Comparison of ENCODE assay signal across 1 cellular context in the genomic region with DNA sequence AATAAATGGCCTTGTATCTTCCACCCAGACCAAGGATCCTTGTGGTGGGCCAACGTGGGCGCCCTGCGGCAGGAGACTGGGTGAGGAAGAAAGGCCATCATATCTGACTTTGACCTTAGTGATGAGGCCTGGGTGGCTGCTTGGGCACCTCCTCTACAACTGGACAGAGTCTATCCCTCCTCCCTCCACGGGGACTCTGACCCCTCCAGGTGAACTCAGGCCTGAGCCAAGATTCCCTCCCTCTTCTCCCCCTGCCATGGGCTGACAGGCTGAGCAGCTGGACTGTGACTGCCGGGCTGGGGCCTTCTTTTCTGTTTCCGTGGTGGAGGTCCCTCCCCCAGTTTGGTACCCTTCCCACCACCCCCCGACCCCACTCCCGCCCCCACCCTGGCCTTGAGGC.
TF ChIP-seq lines count a peak whose summit lies in the region.

No MANE protein-coding gene starts in this region.

TF ChIP-seq in HepG2, 621 proteins besides CTCF, POLR2A, EP300 and RAD21 (continued from another document and continues in another):
- TF ChIP-seq ZNF747 (CRISPR knock-in tag; IDR thresholded peaks at IDR 0.05; ENCODE audit: borderline replicate concordance) (no peak), SP5 (CRISPR knock-in tag; IDR thresholded peaks at IDR 0.05; ENCODE audit: borderline replicate concordance, low read depth) (peak; percentile 60; the same call in 1 of the 2 replicates), RFXANK (CRISPR knock-in tag; IDR thresholded peaks at IDR 0.05) (no peak), NONO (IDR thresholded peaks at IDR 0.05) (no peak), NONO (CRISPR knock-in tag; conservative IDR thresholded peaks at IDR 0.05) (0 out of 2 replicates have a peak, but pooled peaks have one; percentile 41), FIP1L1 (IDR thresholded peaks at IDR 0.05; ENCODE audit: borderline replicate concordance, insufficient read depth, low read depth, low read length) (no peak), NR2F6 (IDR thresholded peaks at IDR 0.05) (0 out of 2 replicates have a peak, but pooled peaks have one; percentile 48), NR2F6 (CRISPR knock-in tag; IDR thresholded peaks at IDR 0.05) (peak; percentile 78), THAP7 (CRISPR knock-in tag; IDR thresholded peaks at IDR 0.05) (no peak), BATF2 (CRISPR knock-in tag; IDR thresholded peaks at IDR 0.05) (no peak), SIN3A (IDR thresholded peaks at IDR 0.05; ENCODE audit: borderline replicate concordance, low read depth, low read length) (no peak), SMARCC2 (IDR thresholded peaks at IDR 0.05) (no peak), ARHGAP35 (CRISPR knock-in tag; IDR thresholded peaks at IDR 0.05; ENCODE audit: borderline replicate concordance) (no peak), MXD1 (CRISPR knock-in tag; IDR thresholded peaks at IDR 0.05) (no peak), MAFF (IDR thresholded peaks at IDR 0.05; ENCODE audit: low read depth, low read length) (no peak), KIAA2018 (CRISPR knock-in tag; IDR thresholded peaks at IDR 0.05; ENCODE audit: borderline replicate concordance) (no peak), ZFP36L2 (CRISPR knock-in tag; IDR thresholded peaks at IDR 0.05) (no peak), CREM (IDR thresholded peaks at IDR 0.05) (no peak), CREM (CRISPR knock-in tag; IDR thresholded peaks at IDR 0.05) (no peak), HMGXB4 (CRISPR knock-in tag; IDR thresholded peaks at IDR 0.05; ENCODE audit: borderline replicate concordance in 1 of 2, low read depth in 1 of 2) (no peak), ZNF792 (CRISPR knock-in tag; IDR thresholded peaks at IDR 0.05) (no peak), NFIB (CRISPR knock-in tag; IDR thresholded peaks at IDR 0.05; ENCODE audit: borderline replicate concordance) (no peak), ZMAT3 (CRISPR knock-in tag; conservative IDR thresholded peaks at IDR 0.05) (no peak), RFX3 (CRISPR knock-in tag; IDR thresholded peaks at IDR 0.05) (no peak), BRF2 (CRISPR knock-in tag; IDR thresholded peaks at IDR 0.05) (no peak), CBX5 (CRISPR knock-in tag; IDR thresholded peaks at IDR 0.05; ENCODE audit: borderline replicate concordance) (no peak), SOX13 (IDR thresholded peaks at IDR 0.05) (no peak), SOX13 (CRISPR knock-in tag; conservative IDR thresholded peaks at IDR 0.05 in 1 of 2, IDR thresholded peaks at IDR 0.05 in 1 of 2) (peak in 1 of 2 experiments; percentile 36; a peak in 1 of 4 replicates), HNF4A (CRISPR knock-in tag; IDR thresholded peaks at IDR 0.05) (peak; percentile 87), RFX5 (IDR thresholded peaks at IDR 0.05; ENCODE audit: low read depth, low read length) (no peak), TAF15 (IDR thresholded peaks at IDR 0.05; ENCODE audit: low read depth, low read length, poor library complexity, severe bottlenecking) (no peak), ZKSCAN8 (CRISPR knock-in tag; IDR thresholded peaks at IDR 0.05; ENCODE audit: borderline replicate concordance) (0 out of 2 replicates have a peak, but pooled peaks have one; percentile 22), TCF7L2 (IDR thresholded peaks at IDR 0.05; ENCODE audit: low read depth, low read length) (no peak), AFF4 (CRISPR knock-in tag; IDR thresholded peaks at IDR 0.05) (no peak), SP2 (CRISPR knock-in tag; IDR thresholded peaks at IDR 0.05) (no peak), FOSL1 (CRISPR knock-in tag; IDR thresholded peaks at IDR 0.05; ENCODE audit: borderline replicate concordance) (no peak), SNAPC4 (CRISPR knock-in tag; IDR thresholded peaks at IDR 0.05) (no peak)
